Comparison of ENCODE assay signal across 16 cellular contexts in the genomic region with DNA sequence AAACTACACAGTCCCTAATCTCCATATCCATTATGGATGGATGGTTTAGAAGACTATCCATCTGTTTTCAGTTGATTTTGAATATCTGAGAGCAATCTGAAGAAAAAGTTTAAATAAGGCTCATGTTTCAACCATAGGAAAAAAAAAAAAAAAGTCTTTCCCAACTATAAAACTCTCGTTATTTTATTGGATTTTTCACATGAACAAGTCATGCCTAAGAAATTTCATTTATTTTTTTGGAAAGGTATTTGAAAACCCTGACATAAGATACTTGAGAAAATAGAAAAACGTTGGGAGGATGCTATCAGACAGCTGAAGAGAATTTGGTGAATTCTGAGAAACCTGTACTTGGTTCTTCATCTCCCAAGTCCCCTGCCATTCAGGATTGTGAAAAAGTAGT. TPM values are rescaled to one million over a fixed set of nuclear protein-coding genes. Genes with fewer than 3 reads are reported as not detected.
A peak's percentile ranks its signal among the peaks of the same experiment; 100 is the strongest.
DNase-seq lines count a peak whose midpoint lies in the region; ATAC-seq, FAIRE-seq and TF ChIP-seq lines count a peak whose summit lies in the region.
"Had no signal": no experiment of that assay in that cellular context is flagged by ENCODE, and none has a peak within 500 bp of the region (broad histone marks: within the 10 kb centered on the region; RNA-seq: fewer than 3 reads in every experiment).

No MANE protein-coding gene starts in this region.

- peaks cover 21% of the 10 kb centered on the region for H3K4me1 Mint-ChIP-seq in activated naive CD8-positive, alpha-beta T cell (ENCODE audit: low read depth)
- peaks cover 25% of the 10 kb centered on the region for H3K4me1 Mint-ChIP-seq in activated naive CD8-positive, alpha-beta T cell treated with anti-CD3 and anti-CD28 coated beads, Interleukin-2, amount 50 U/mL, for 24 hours

- H3K4me3 ChIP-seq in HEK293 (ENCODE audit: low read depth, low read length) (no peak overlapping the region), K562 (no peak overlapping the region), subcutaneous abdominal adipose tissue (ENCODE audit: low read depth in 1 of 5, low read length in 5 of 5) (no peak overlapping the region)
- H3K4me3 ChIP-seq: lower lobe of right lung had no signal

- H3K36me3 ChIP-seq in HEK293 (ENCODE audit: control insufficient read depth in 2 of 2, insufficient read depth in 1 of 2, low read length in 2 of 2) = peaks cover 0 to 4% of the 10 kb centered on the region in 2 experiments; a peak in 1 of 3 replicates
- H3K36me3 ChIP-seq in K562 (ENCODE audit: control insufficient read depth, insufficient read depth, low read length) = peaks cover 20% of the 10 kb centered on the region; the same call in 2 of the 3 replicates
- no peaks in the 10 kb centered on the region for H3K36me3 ChIP-seq in subcutaneous abdominal adipose tissue (ENCODE audit: control insufficient read depth in 5 of 5, insufficient read depth in 5 of 5, low read length in 5 of 5)
- H3K36me3 ChIP-seq: lower lobe of right lung had no signal

- TF ChIP-seq POLR2A in K562 (conservative IDR thresholded peaks at IDR 0.05) = no peak

- POLR2A ChIA-PET in HEK293 (lab: Yijun Ruan, JAX) (no interaction called here), K562 (lab: Yijun Ruan, JAX) (interaction anchor here (0.6 to 1.0 kb wide), 2 partner anchors 20 to 171 kb away, joined by 3 to 5 read pairs; no protein-coding TSS in a partner anchor)

- no peaks in the 10 kb centered on the region for H4K20me1 ChIP-seq in K562 (replicated peaks; ENCODE audit: control insufficient read depth, insufficient read depth, low read length)

- no peak for TF ChIP-seq EP300 in K562 (IDR thresholded peaks at IDR 0.05; ENCODE audit: low read length)

- no peak for FAIRE-seq in K562 (lab: Jason Lieb, UNC)
- FAIRE-seq: bronchial epithelial cell had no signal

- intact Hi-C loops in K562 (cut with micrococcal nuclease) = loop anchor here (5.0 kb wide), 1 partner anchor 127 kb away; no protein-coding TSS in a partner anchor

- H3K4me1 ChIP-seq in HEK293 (ENCODE audit: control insufficient read depth, insufficient read depth, low read length) = 0 out of 2 replicates have a peak, but pooled peaks cover 3% of the 10 kb centered on the region
- peaks cover 11 to 15% of the 10 kb centered on the region in 2 experiments; a peak in 4 of 5 replicates for H3K4me1 ChIP-seq in K562 (replicated peaks in 1 of 2; ENCODE audit: control insufficient read depth in 2 of 2, insufficient read depth in 2 of 2, low read length in 2 of 2)
- H3K4me1 ChIP-seq in subcutaneous abdominal adipose tissue (ENCODE audit: control insufficient read depth in 5 of 5, insufficient read depth in 5 of 5, low read length in 5 of 5) = peaks cover 0 to 25% (median 16%) of the 10 kb centered on the region in 5 donors

- peak overlapping the region; percentile 41 for H3K4me3 Mint-ChIP-seq in activated naive CD8-positive, alpha-beta T cell
- no peak overlapping the region for H3K4me3 Mint-ChIP-seq in activated naive CD8-positive, alpha-beta T cell treated with anti-CD3 and anti-CD28 coated beads, Interleukin-2, amount 50 U/mL, for 24 hours

- no peaks in the 10 kb centered on the region for H3K9me1 ChIP-seq in K562 (ENCODE audit: control insufficient read depth, insufficient read depth, low read length)

- CTCF ChIA-PET in HEK293 (lab: Yijun Ruan, JAX) = interaction anchor here (0.6 to 5.6 kb wide), 6 partner anchors 8 to 1772 kb away, joined by 3 to 29 read pairs (median 3); no protein-coding TSS in a partner anchor
- CTCF ChIA-PET in K562 (lab: Yijun Ruan, JAX; ENCODE audit: low intra/inter-chr PET ratio) = no interaction called here

- H3K9me3 ChIP-seq in HEK293 (ENCODE audit: control insufficient read depth, insufficient read depth, low read depth, low read length) = no peaks in the 10 kb centered on the region
- H3K9me3 ChIP-seq in K562 (replicated peaks; ENCODE audit: control insufficient read depth, insufficient read depth, low read depth, low read length) = no peaks in the 10 kb centered on the region
- no peaks in the 10 kb centered on the region for H3K9me3 ChIP-seq in subcutaneous abdominal adipose tissue (ENCODE audit: control insufficient read depth in 5 of 5, low read length in 5 of 5)
- H3K9me3 ChIP-seq: lower lobe of right lung had no signal

- in situ Hi-C loops in K562 (cut with MboI) = no loop called here

- ATAC-seq in activated naive CD8-positive, alpha-beta T cell treated with anti-CD3 and anti-CD28 coated beads, Interleukin-2, amount 50 U/mL, for 24 hours = no peak
- ATAC-seq in K562 = no peak
- ATAC-seq in HG03565 (IDR thresholded peaks at IDR 0.05; ENCODE audit: unreplicated experiment) = no peak
- no peak for ATAC-seq in HG02588 (IDR thresholded peaks at IDR 0.05; ENCODE audit: unreplicated experiment)
- ATAC-seq: lower lobe of right lung had no signal

- H3K27me3 ChIP-seq in K562 (ENCODE audit: control insufficient read depth in 2 of 2, insufficient read depth in 2 of 2, low read length in 2 of 2) (no peaks in the 10 kb centered on the region), subcutaneous abdominal adipose tissue (ENCODE audit: control insufficient read depth in 5 of 5, insufficient read depth in 4 of 5, low read length in 5 of 5) (no peaks in the 10 kb centered on the region)

- BruUV-seq in K562 (replicated peaks; lab: Mats Ljungman, UMichigan) = no TSS peak

- H3K36me3 Mint-ChIP-seq in activated naive CD8-positive, alpha-beta T cell = peaks cover 3% of the 10 kb centered on the region
- H3K36me3 Mint-ChIP-seq in activated naive CD8-positive, alpha-beta T cell treated with anti-CD3 and anti-CD28 coated beads, Interleukin-2, amount 50 U/mL, for 24 hours (ENCODE audit: low read depth) = peaks cover 27% of the 10 kb centered on the region

- no peaks in the 10 kb centered on the region for H3K9me3 Mint-ChIP-seq in activated naive CD8-positive, alpha-beta T cell (ENCODE audit: low read depth)
- no peaks in the 10 kb centered on the region for H3K9me3 Mint-ChIP-seq in activated naive CD8-positive, alpha-beta T cell treated with anti-CD3 and anti-CD28 coated beads, Interleukin-2, amount 50 U/mL, for 24 hours
- H3K9me3 Mint-ChIP-seq: dendritic cell treated with granulocyte-macrophage colony-stimulating factor and Interleukin-4, amounts not matched to agents 40 ng/mL and 50 ng/mL, for 4 days had no signal

- no peak for DNase-seq in activated naive CD8-positive, alpha-beta T cell treated with anti-CD3 and anti-CD28 coated beads, Interleukin-2, amount 50 U/mL, for 24 hours
- DNase-seq in K562 (ENCODE audit: extremely low read depth in 1 of 4, low spot score in 3 of 4) = no peak
- no peak for DNase-seq in Kasumi-1 (lab: John Stamatoyannopoulos, UW)
- DNase-seq: activated naive CD4-positive, alpha-beta T cell; H7; lower lobe of right lung; NCI-H1105; stimulated activated CD4-positive, alpha-beta T cell treated with anti-CD3 and anti-CD28 coated beads, Interleukin-4, amount 100 ng/mL, for 1 hour had no signal

- peak overlapping the region; percentile 61 for H3K4me2 ChIP-seq in K562 (ENCODE audit: insufficient read depth, low read length)

- H3K9ac ChIP-seq in K562 (ENCODE audit: insufficient read depth in 1 of 2, low read depth in 2 of 2, low read length in 2 of 2) = peak overlapping the region in 1 of 2 experiments; percentile 25; a peak in 1 of 4 replicates
- H3K9ac ChIP-seq in subcutaneous abdominal adipose tissue (ENCODE audit: low read length in 5 of 5) = no peak overlapping the region
- H3K9ac ChIP-seq: KMS-11 had no signal

- H2AFZ ChIP-seq in K562 (ENCODE audit: low read depth, low read length) = no peak overlapping the region

- H3K27ac ChIP-seq in HEK293 (ENCODE audit: extremely low read depth, low read depth, low read length) (no peak overlapping the region), K562 (ENCODE audit: extremely low read depth, low read depth, low read length) (no peak overlapping the region), subcutaneous abdominal adipose tissue (ENCODE audit: low read depth, low read length) (peak overlapping the region; percentile 2)
- H3K27ac ChIP-seq: KMS-11, lower lobe of right lung had no signal

- TF ChIP-seq CTCF in HEK293 (tag by site-specific recombination; IDR thresholded peaks at IDR 0.05) = no peak
- no peak for TF ChIP-seq CTCF in K562 (IDR thresholded peaks at IDR 0.05 in 2 of 3, conservative IDR thresholded peaks at IDR 0.05 in 1 of 3; ENCODE audit: insufficient read depth in 2 of 3, low read depth in 1 of 3, low read length in 3 of 3)

- no peak overlapping the region for H3K27ac Mint-ChIP-seq in activated naive CD8-positive, alpha-beta T cell
- no peak overlapping the region for H3K27ac Mint-ChIP-seq in activated naive CD8-positive, alpha-beta T cell treated with anti-CD3 and anti-CD28 coated beads, Interleukin-2, amount 50 U/mL, for 24 hours
- H3K27ac Mint-ChIP-seq: dendritic cell treated with granulocyte-macrophage colony-stimulating factor and Interleukin-4, amounts not matched to agents 40 ng/mL and 50 ng/mL, for 4 days had no signal

- WGBS in K562 (ENCODE audit: insufficient coverage, low coverage, missing lambda C conversion rate) = 29% methylated on average over 2 of the region's 2 CpGs

- peaks cover 48% of the 10 kb centered on the region for H3K79me2 ChIP-seq in K562 (ENCODE audit: control insufficient read depth, insufficient read depth, low read length)

- TF ChIP-seq RAD21 in K562 (CRISPR knock-in tag; conservative IDR thresholded peaks at IDR 0.05 in 1 of 2, IDR thresholded peaks at IDR 0.05 in 1 of 2) = no peak

- H3K27me3 Mint-ChIP-seq in activated naive CD8-positive, alpha-beta T cell = no peaks in the 10 kb centered on the region
- H3K27me3 Mint-ChIP-seq in activated naive CD8-positive, alpha-beta T cell treated with anti-CD3 and anti-CD28 coated beads, Interleukin-2, amount 50 U/mL, for 24 hours = no peaks in the 10 kb centered on the region

RNA-seq across cellular contexts. Expression of a gene that starts 2.3 kb away (rescaled TPM):
- 2.1 and 7.9 TPM in 2 replicates for total RNA-seq in K562 (2011; cell fraction: chromatin; rRNA removed; ENCODE audit: low replicate concordance)
- 4.3 and 4.5 TPM in 2 replicates for total RNA-seq in K562 (2011; cell fraction: nucleolus; rRNA removed)
- 5.4 and 5.5 TPM in 2 replicates for total RNA-seq in K562 (2011; cell fraction: nucleoplasm; rRNA removed)
- total RNA-seq in K562 (2014; rRNA removed) = 8.0 and 9.7 TPM in 2 replicates
- 8.6 and 8.9 TPM in 2 replicates for total RNA-seq in K562 (2014; rRNA removed; fragmentation: Illumina TruSeq; extraction: Trizol)
- total RNA-seq in K562 (2015; rRNA removed; fragmentation: Illumina TruSeq; extraction: Trizol) = 10.0 and 10.3 TPM in 2 replicates
- 17.3 and 18.8 TPM in 2 replicates for total RNA-seq in K562 (2021)
- polyA plus RNA-seq in K562 (2011; rRNA removed) = 7.5 and 8.7 TPM in 2 replicates
- polyA plus RNA-seq in K562 (2011; cell fraction: cytosol; rRNA removed) = 3.8 and 10.1 TPM in 2 replicates
- polyA plus RNA-seq in K562 (2011; cell fraction: nucleus; rRNA removed) = 4.7 and 5.4 TPM in 2 replicates
- 12.1 and 14.4 TPM in 2 replicates for polyA plus RNA-seq in K562 (2012)
- 6.7 and 7.3 TPM in 2 replicates for polyA plus RNA-seq in K562 (2014; fragmentation: Illumina TruSeq; extraction: Trizol)
- 1 to 10 TPM; 5.6 to 5.8 TPM for polyA plus RNA-seq in K562 (2014; fragmentation: Nextera tagmentation; extraction: Ambion mirVana)
- 12.9 and 16.3 TPM in 2 replicates for polyA plus RNA-seq in K562 (2014; rRNA removed)
- 3.4 and 4.8 TPM in 2 replicates for polyA minus RNA-seq in K562 (2011; rRNA and poly(A)+ RNA removed)
- polyA minus RNA-seq in K562 (2011; cell fraction: cytosol; rRNA and poly(A)+ RNA removed) = 4.3 and 5.3 TPM in 2 replicates
- 7.1 and 7.3 TPM in 2 replicates for polyA minus RNA-seq in K562 (2011; cell fraction: nucleus; rRNA and poly(A)+ RNA removed)
